1 cellular context compared by ENCODE assay signal in the genomic region with DNA sequence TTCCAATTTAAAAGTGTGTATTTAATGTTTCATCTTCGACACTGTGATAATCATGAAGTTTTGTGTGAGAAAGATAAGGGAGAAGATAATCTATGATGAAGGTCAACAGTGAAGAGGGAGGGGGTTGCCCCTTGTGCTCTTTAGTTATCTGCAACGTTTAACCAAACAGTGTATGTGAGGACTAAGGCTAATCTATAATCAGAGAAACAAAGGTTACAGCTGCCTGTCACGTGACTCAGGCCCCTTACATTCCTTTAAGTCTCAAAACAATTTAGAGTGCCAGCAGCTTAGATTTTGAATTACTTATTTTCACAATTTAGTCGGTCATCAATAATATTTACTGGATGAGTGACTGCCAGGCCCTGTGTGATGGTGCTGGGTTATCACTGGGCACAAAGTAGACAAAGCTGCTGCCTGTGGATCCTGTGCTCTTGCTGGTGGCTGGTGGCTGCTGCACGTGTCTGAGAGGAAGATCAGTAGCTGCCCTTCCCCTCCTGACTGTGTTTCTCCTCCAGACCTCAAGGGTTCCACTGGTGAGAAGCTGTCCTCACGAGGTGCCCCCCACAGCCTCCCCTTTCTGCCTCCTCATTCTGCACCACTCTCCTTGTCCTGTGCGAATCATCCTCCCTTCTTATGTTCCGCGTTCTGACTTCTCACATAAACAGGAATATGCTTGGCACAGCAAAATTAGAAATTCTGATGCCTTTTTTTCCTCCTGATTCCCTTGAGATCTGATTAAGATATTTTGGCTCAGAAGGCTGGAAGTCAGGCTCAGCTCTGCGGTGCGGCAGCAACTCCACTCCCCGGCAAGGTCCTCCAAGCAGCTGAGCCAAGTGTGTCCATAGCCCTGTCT.
TF ChIP-seq lines count a peak whose summit lies in the region.

No MANE protein-coding gene starts in this region.

TF ChIP-seq in HepG2, 621 proteins besides CTCF, POLR2A, EP300 and RAD21 (continued from another document and continues in another):
- TF ChIP-seq, protein P1, sequence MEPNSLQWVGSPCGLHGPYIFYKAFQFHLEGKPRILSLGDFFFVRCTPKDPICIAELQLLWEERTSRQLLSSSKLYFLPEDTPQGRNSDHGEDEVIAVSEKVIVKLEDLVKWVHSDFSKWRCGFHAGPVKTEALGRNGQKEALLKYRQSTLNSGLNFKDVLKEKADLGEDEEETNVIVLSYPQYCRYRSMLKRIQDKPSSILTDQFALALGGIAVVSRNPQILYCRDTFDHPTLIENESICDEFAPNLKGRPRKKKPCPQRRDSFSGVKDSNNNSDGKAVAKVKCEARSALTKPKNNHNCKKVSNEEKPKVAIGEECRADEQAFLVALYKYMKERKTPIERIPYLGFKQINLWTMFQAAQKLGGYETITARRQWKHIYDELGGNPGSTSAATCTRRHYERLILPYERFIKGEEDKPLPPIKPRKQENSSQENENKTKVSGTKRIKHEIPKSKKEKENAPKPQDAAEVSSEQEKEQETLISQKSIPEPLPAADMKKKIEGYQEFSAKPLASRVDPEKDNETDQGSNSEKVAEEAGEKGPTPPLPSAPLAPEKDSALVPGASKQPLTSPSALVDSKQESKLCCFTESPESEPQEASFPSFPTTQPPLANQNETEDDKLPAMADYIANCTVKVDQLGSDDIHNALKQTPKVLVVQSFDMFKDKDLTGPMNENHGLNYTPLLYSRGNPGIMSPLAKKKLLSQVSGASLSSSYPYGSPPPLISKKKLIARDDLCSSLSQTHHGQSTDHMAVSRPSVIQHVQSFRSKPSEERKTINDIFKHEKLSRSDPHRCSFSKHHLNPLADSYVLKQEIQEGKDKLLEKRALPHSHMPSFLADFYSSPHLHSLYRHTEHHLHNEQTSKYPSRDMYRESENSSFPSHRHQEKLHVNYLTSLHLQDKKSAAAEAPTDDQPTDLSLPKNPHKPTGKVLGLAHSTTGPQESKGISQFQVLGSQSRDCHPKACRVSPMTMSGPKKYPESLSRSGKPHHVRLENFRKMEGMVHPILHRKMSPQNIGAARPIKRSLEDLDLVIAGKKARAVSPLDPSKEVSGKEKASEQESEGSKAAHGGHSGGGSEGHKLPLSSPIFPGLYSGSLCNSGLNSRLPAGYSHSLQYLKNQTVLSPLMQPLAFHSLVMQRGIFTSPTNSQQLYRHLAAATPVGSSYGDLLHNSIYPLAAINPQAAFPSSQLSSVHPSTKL (CRISPR knock-in tag; IDR thresholded peaks at IDR 0.05) = peak; percentile 81
- TF ChIP-seq ZNF83 (CRISPR knock-in tag; IDR thresholded peaks at IDR 0.05; ENCODE audit: borderline replicate concordance) (no peak), ARHGAP35 (CRISPR knock-in tag; IDR thresholded peaks at IDR 0.05; ENCODE audit: borderline replicate concordance) (no peak), ZNF232 (CRISPR knock-in tag; IDR thresholded peaks at IDR 0.05; ENCODE audit: borderline replicate concordance) (no peak), ZNF546 (CRISPR knock-in tag; conservative IDR thresholded peaks at IDR 0.05) (no peak), NCOA1 (CRISPR knock-in tag; IDR thresholded peaks at IDR 0.05) (peak; percentile 48; the same call in 1 of the 2 replicates), ZNF567 (CRISPR knock-in tag; IDR thresholded peaks at IDR 0.05; ENCODE audit: borderline replicate concordance) (no peak), EHMT2 (IDR thresholded peaks at IDR 0.05; ENCODE audit: borderline replicate concordance, low read depth, low read length) (peak; percentile 50; the same call in 1 of the 2 replicates), DNMT1 (CRISPR knock-in tag; IDR thresholded peaks at IDR 0.05) (no peak), GZF1 (CRISPR knock-in tag; IDR thresholded peaks at IDR 0.05) (no peak), SIN3A (IDR thresholded peaks at IDR 0.05; ENCODE audit: borderline replicate concordance, low read depth, low read length) (no peak), ZNF230 (CRISPR knock-in tag; IDR thresholded peaks at IDR 0.05) (no peak), NFE2L1 (CRISPR knock-in tag; IDR thresholded peaks at IDR 0.05; ENCODE audit: borderline replicate concordance) (no peak), FOXA1 (IDR thresholded peaks at IDR 0.05) (no peak), FOXA1 (CRISPR knock-in tag; IDR thresholded peaks at IDR 0.05) (peak; percentile 49; the same call in 1 of the 2 replicates), NFIC (IDR thresholded peaks at IDR 0.05; ENCODE audit: low read length) (peak; percentile 43; the same call in 1 of the 2 replicates), NR2F1 (CRISPR knock-in tag; IDR thresholded peaks at IDR 0.05) (peak; percentile 30 to 33; a peak in 1 of 4 replicates), ESRRA (CRISPR knock-in tag; IDR thresholded peaks at IDR 0.05; ENCODE audit: low read depth) (no peak), ZMYM3 (CRISPR knock-in tag; IDR thresholded peaks at IDR 0.05) (peak; percentile 61; the same call in 1 of the 2 replicates), ZNF530 (CRISPR knock-in tag; IDR thresholded peaks at IDR 0.05; ENCODE audit: low read depth) (no peak), PHF21A (CRISPR knock-in tag; IDR thresholded peaks at IDR 0.05) (peak; percentile 55; the same call in 1 of the 2 replicates), KDM1A (CRISPR knock-in tag; IDR thresholded peaks at IDR 0.05) (no peak), GTF2F1 (IDR thresholded peaks at IDR 0.05; ENCODE audit: low read length) (no peak), IKZF4 (CRISPR knock-in tag; IDR thresholded peaks at IDR 0.05; ENCODE audit: borderline replicate concordance, low read depth, not compliant biosample characterization) (no peak), PAX8 (CRISPR knock-in tag; IDR thresholded peaks at IDR 0.05; ENCODE audit: borderline replicate concordance) (no peak), MEF2D (CRISPR knock-in tag; IDR thresholded peaks at IDR 0.05) (peak; percentile 58; the same call in 1 of the 2 replicates), ZSCAN9 (CRISPR knock-in tag; IDR thresholded peaks at IDR 0.05; ENCODE audit: borderline replicate concordance) (no peak), GABPB1 (CRISPR knock-in tag; IDR thresholded peaks at IDR 0.05) (no peak), ERF (CRISPR knock-in tag; IDR thresholded peaks at IDR 0.05) (no peak), SYNCRIP (IDR thresholded peaks at IDR 0.05; ENCODE audit: insufficient read depth, low read depth, low read length) (no peak), FIP1L1 (IDR thresholded peaks at IDR 0.05; ENCODE audit: borderline replicate concordance, insufficient read depth, low read depth, low read length) (no peak), CREM (IDR thresholded peaks at IDR 0.05) (peak; percentile 71; the same call in 1 of the 2 replicates), CREM (CRISPR knock-in tag; IDR thresholded peaks at IDR 0.05) (no peak), ZFP82 (CRISPR knock-in tag; IDR thresholded peaks at IDR 0.05; ENCODE audit: borderline replicate concordance) (no peak), CBX2 (IDR thresholded peaks at IDR 0.05; ENCODE audit: low read depth, low read length) (no peak), CBX2 (CRISPR knock-in tag; IDR thresholded peaks at IDR 0.05; ENCODE audit: low read depth) (no peak), HMG20A (CRISPR knock-in tag; IDR thresholded peaks at IDR 0.05; ENCODE audit: borderline replicate concordance) (no peak), BHLHE40 (IDR thresholded peaks at IDR 0.05; ENCODE audit: low read length) (peak; percentile 81), MIXL1 (CRISPR knock-in tag; IDR thresholded peaks at IDR 0.05) (peak; percentile 80), ZNF121 (CRISPR knock-in tag; IDR thresholded peaks at IDR 0.05) (no peak), NFKBIZ (CRISPR knock-in tag; IDR thresholded peaks at IDR 0.05) (no peak)
- TF ChIP-seq, protein P2, sequence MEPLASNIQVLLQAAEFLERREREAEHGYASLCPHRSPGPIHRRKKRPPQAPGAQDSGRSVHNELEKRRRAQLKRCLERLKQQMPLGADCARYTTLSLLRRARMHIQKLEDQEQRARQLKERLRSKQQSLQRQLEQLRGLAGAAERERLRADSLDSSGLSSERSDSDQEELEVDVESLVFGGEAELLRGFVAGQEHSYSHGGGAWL (CRISPR knock-in tag; IDR thresholded peaks at IDR 0.05) = no peak
- TF ChIP-seq, protein P3, sequence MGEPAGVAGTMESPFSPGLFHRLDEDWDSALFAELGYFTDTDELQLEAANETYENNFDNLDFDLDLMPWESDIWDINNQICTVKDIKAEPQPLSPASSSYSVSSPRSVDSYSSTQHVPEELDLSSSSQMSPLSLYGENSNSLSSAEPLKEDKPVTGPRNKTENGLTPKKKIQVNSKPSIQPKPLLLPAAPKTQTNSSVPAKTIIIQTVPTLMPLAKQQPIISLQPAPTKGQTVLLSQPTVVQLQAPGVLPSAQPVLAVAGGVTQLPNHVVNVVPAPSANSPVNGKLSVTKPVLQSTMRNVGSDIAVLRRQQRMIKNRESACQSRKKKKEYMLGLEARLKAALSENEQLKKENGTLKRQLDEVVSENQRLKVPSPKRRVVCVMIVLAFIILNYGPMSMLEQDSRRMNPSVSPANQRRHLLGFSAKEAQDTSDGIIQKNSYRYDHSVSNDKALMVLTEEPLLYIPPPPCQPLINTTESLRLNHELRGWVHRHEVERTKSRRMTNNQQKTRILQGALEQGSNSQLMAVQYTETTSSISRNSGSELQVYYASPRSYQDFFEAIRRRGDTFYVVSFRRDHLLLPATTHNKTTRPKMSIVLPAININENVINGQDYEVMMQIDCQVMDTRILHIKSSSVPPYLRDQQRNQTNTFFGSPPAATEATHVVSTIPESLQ (CRISPR knock-in tag; conservative IDR thresholded peaks at IDR 0.05) = no peak
- TF ChIP-seq, protein P4, sequence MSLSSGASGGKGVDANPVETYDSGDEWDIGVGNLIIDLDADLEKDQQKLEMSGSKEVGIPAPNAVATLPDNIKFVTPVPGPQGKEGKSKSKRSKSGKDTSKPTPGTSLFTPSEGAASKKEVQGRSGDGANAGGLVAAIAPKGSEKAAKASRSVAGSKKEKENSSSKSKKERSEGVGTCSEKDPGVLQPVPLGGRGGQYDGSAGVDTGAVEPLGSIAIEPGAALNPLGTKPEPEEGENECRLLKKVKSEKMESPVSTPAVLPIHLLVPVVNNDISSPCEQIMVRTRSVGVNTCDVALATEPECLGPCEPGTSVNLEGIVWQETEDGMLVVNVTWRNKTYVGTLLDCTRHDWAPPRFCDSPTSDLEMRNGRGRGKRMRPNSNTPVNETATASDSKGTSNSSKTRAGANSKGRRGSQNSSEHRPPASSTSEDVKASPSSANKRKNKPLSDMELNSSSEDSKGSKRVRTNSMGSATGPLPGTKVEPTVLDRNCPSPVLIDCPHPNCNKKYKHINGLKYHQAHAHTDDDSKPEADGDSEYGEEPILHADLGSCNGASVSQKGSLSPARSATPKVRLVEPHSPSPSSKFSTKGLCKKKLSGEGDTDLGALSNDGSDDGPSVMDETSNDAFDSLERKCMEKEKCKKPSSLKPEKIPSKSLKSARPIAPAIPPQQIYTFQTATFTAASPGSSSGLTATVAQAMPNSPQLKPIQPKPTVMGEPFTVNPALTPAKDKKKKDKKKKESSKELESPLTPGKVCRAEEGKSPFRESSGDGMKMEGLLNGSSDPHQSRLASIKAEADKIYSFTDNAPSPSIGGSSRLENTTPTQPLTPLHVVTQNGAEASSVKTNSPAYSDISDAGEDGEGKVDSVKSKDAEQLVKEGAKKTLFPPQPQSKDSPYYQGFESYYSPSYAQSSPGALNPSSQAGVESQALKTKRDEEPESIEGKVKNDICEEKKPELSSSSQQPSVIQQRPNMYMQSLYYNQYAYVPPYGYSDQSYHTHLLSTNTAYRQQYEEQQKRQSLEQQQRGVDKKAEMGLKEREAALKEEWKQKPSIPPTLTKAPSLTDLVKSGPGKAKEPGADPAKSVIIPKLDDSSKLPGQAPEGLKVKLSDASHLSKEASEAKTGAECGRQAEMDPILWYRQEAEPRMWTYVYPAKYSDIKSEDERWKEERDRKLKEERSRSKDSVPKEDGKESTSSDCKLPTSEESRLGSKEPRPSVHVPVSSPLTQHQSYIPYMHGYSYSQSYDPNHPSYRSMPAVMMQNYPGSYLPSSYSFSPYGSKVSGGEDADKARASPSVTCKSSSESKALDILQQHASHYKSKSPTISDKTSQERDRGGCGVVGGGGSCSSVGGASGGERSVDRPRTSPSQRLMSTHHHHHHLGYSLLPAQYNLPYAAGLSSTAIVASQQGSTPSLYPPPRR (CRISPR knock-in tag; IDR thresholded peaks at IDR 0.05; ENCODE audit: borderline replicate concordance) = peak; percentile 91
- TF ChIP-seq, protein P5, sequence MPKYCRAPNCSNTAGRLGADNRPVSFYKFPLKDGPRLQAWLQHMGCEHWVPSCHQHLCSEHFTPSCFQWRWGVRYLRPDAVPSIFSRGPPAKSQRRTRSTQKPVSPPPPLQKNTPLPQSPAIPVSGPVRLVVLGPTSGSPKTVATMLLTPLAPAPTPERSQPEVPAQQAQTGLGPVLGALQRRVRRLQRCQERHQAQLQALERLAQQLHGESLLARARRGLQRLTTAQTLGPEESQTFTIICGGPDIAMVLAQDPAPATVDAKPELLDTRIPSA (CRISPR knock-in tag; IDR thresholded peaks at IDR 0.05; ENCODE audit: borderline replicate concordance) = no peak; the same call in 1 of the 2 replicates
- TF ChIP-seq, protein P6, sequence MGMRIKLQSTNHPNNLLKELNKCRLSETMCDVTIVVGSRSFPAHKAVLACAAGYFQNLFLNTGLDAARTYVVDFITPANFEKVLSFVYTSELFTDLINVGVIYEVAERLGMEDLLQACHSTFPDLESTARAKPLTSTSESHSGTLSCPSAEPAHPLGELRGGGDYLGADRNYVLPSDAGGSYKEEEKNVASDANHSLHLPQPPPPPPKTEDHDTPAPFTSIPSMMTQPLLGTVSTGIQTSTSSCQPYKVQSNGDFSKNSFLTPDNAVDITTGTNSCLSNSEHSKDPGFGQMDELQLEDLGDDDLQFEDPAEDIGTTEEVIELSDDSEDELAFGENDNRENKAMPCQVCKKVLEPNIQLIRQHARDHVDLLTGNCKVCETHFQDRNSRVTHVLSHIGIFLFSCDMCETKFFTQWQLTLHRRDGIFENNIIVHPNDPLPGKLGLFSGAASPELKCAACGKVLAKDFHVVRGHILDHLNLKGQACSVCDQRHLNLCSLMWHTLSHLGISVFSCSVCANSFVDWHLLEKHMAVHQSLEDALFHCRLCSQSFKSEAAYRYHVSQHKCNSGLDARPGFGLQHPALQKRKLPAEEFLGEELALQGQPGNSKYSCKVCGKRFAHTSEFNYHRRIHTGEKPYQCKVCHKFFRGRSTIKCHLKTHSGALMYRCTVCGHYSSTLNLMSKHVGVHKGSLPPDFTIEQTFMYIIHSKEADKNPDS (CRISPR knock-in tag; IDR thresholded peaks at IDR 0.05) = no peak
- TF ChIP-seq, protein P7, sequence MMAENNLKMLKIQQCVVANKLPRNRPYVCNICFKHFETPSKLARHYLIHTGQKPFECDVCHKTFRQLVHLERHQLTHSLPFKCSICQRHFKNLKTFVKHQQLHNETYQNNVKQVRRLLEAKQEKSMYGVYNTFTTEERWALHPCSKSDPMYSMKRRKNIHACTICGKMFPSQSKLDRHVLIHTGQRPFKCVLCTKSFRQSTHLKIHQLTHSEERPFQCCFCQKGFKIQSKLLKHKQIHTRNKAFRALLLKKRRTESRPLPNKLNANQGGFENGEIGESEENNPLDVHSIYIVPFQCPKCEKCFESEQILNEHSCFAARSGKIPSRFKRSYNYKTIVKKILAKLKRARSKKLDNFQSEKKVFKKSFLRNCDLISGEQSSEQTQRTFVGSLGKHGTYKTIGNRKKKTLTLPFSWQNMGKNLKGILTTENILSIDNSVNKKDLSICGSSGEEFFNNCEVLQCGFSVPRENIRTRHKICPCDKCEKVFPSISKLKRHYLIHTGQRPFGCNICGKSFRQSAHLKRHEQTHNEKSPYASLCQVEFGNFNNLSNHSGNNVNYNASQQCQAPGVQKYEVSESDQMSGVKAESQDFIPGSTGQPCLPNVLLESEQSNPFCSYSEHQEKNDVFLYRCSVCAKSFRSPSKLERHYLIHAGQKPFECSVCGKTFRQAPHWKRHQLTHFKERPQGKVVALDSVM (CRISPR knock-in tag; IDR thresholded peaks at IDR 0.05) = no peak
